Comparison of ENCODE assay signal across 1 cellular context in the genomic region with DNA sequence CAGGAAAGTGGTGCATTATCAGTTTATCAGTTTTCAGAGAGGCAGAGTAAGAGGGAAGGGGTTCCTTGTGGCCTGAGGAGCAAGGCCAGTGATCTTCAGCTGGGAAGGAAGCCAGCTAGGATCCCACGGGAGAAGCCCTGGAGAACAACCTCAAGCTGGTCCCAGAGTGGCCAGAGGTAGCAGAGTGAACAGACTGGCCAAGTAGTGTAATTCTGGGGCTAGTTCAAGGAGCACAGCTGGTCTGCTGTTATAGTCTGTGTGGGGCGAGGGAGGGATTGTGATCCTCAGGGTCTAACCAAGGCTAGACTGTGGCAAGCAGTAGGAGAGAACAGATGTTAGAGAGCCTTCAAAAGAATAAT.
TF ChIP-seq lines count a peak whose summit lies in the region.

No MANE protein-coding gene starts in this region.

TF ChIP-seq in SK-N-SH, 30 proteins besides CTCF, POLR2A, EP300 and RAD21 (continued from another document):
- TF ChIP-seq, protein P1, sequence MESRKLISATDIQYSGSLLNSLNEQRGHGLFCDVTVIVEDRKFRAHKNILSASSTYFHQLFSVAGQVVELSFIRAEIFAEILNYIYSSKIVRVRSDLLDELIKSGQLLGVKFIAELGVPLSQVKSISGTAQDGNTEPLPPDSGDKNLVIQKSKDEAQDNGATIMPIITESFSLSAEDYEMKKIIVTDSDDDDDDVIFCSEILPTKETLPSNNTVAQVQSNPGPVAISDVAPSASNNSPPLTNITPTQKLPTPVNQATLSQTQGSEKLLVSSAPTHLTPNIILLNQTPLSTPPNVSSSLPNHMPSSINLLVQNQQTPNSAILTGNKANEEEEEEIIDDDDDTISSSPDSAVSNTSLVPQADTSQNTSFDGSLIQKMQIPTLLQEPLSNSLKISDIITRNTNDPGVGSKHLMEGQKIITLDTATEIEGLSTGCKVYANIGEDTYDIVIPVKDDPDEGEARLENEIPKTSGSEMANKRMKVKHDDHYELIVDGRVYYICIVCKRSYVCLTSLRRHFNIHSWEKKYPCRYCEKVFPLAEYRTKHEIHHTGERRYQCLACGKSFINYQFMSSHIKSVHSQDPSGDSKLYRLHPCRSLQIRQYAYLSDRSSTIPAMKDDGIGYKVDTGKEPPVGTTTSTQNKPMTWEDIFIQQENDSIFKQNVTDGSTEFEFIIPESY (IDR thresholded peaks at IDR 0.05; ENCODE audit: borderline replicate concordance, low read depth) = no peak
- TF ChIP-seq ELF1 (IDR thresholded peaks at IDR 0.05) = no peak
- TF ChIP-seq FOXM1 (IDR thresholded peaks at IDR 0.05; ENCODE audit: low read depth) = no peak
- TF ChIP-seq TEAD4 (IDR thresholded peaks at IDR 0.05; ENCODE audit: borderline replicate concordance, insufficient read depth) = no peak
- no peak for TF ChIP-seq RFX5 (IDR thresholded peaks at IDR 0.05; ENCODE audit: low read length)
- no peak for TF ChIP-seq POLR2AphosphoS5 (IDR thresholded peaks at IDR 0.05; ENCODE audit: low read depth, low read length)
- TF ChIP-seq, protein P2, sequence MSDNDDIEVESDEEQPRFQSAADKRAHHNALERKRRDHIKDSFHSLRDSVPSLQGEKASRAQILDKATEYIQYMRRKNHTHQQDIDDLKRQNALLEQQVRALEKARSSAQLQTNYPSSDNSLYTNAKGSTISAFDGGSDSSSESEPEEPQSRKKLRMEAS (IDR thresholded peaks at IDR 0.05; ENCODE audit: low read depth) = no peak
- TF ChIP-seq NFIC (IDR thresholded peaks at IDR 0.05; ENCODE audit: borderline replicate concordance) = no peak
- no peak for TF ChIP-seq NRF1 (IDR thresholded peaks at IDR 0.05; ENCODE audit: low read depth, low read length)
TF ChIP-seq in SK-N-SH: peak in this region for 0.
